ENCODE assay signal across 13 cellular contexts in genomic region chr9:136453326-136453725, GRCh38. TPM values are rescaled to one million over a fixed set of nuclear protein-coding genes. Genes with fewer than 3 reads are reported as not detected.
DNase-seq lines count a peak whose midpoint lies in the region; ATAC-seq and TF ChIP-seq lines count a peak whose summit lies in the region.
"Had no signal": no experiment of that assay in that cellular context is flagged by ENCODE, and none has a peak within 500 bp of the region (broad histone marks: within the 10 kb centered on the region; RNA-seq: fewer than 3 reads in every experiment).

No MANE protein-coding gene starts in this region.

- no peak overlapping the region for H4K8ac ChIP-seq in H9 (replicated peaks; ENCODE audit: insufficient read length, low read depth, low read length)

- no peaks in the 10 kb centered on the region for H3K27me3 ChIP-seq in H9 (ENCODE audit: insufficient read depth, low read length)
- no peaks in the 10 kb centered on the region for H3K27me3 ChIP-seq in endodermal cell (ENCODE audit: control insufficient read depth, insufficient read depth, low read length, poor library complexity, severe bottlenecking)
- H3K27me3 ChIP-seq in psoas muscle (ENCODE audit: insufficient read depth in 3 of 3, low read length in 2 of 3), result no peaks in the 10 kb centered on the region
- H3K27me3 ChIP-seq: BE2C had no signal

- no peaks in the 10 kb centered on the region for H3K4me1 Mint-ChIP-seq in activated naive CD8-positive, alpha-beta T cell (ENCODE audit: low read depth)
- no peaks in the 10 kb centered on the region for H3K4me1 Mint-ChIP-seq in activated naive CD8-positive, alpha-beta T cell treated with anti-CD3 and anti-CD28 coated beads, Interleukin-2, amount 50 U/mL, for 24 hours
- H3K4me1 Mint-ChIP-seq in H9, result no peaks in the 10 kb centered on the region
- H3K4me1 Mint-ChIP-seq in endodermal cell, result no peaks in the 10 kb centered on the region
- H3K4me1 Mint-ChIP-seq in stimulated activated naive B cell treated with anti-CD40 and anti-IgM and Interleukin-4, amounts not matched to agents 10 μg/mL and 1 μg/mL and 100 μg/mL, for 72 hours, result no peaks in the 10 kb centered on the region
- H3K4me1 Mint-ChIP-seq: GM23338, IgD-negative memory B cell had no signal

- H3K18ac ChIP-seq in H9 (ENCODE audit: insufficient read length, low read depth, low read length), result no peak overlapping the region

- no peaks in the 10 kb centered on the region for H3K79me2 ChIP-seq in H9 (ENCODE audit: insufficient read depth, low read length)

- no peak overlapping the region for H3K23ac ChIP-seq in H9 (ENCODE audit: insufficient read length, low read depth, low read length)

- no peaks in the 10 kb centered on the region for H3K36me3 Mint-ChIP-seq in activated naive CD8-positive, alpha-beta T cell
- peaks cover 41% of the 10 kb centered on the region for H3K36me3 Mint-ChIP-seq in activated naive CD8-positive, alpha-beta T cell treated with anti-CD3 and anti-CD28 coated beads, Interleukin-2, amount 50 U/mL, for 24 hours (ENCODE audit: low read depth)
- H3K36me3 Mint-ChIP-seq in H9 (ENCODE audit: insufficient read depth in 1 of 3, low read depth in 3 of 3), result peaks cover 48 to 87% (median 81%) of the 10 kb centered on the region in 3 experiments; a peak in 6 of 7 replicates
- peaks cover 73% of the 10 kb centered on the region for H3K36me3 Mint-ChIP-seq in endodermal cell (ENCODE audit: low read depth)
- H3K36me3 Mint-ChIP-seq in stimulated activated naive B cell treated with anti-CD40 and anti-IgM and Interleukin-4, amounts not matched to agents 10 μg/mL and 1 μg/mL and 100 μg/mL, for 72 hours, result peaks cover 41 to 64% of the 10 kb centered on the region in 2 donors
- H3K36me3 Mint-ChIP-seq: IgD-negative memory B cell had no signal

- no peaks in the 10 kb centered on the region for H3K23me2 ChIP-seq in H9 (ENCODE audit: insufficient read length, low read depth, low read length, poor library complexity, severe bottlenecking)

- H2AK5ac ChIP-seq in H9 (ENCODE audit: insufficient read length, low read length), result no peak overlapping the region

- H3K27ac Mint-ChIP-seq in activated naive CD8-positive, alpha-beta T cell, result peak overlapping the region; percentile 55
- no peak overlapping the region for H3K27ac Mint-ChIP-seq in activated naive CD8-positive, alpha-beta T cell treated with anti-CD3 and anti-CD28 coated beads, Interleukin-2, amount 50 U/mL, for 24 hours
- H3K27ac Mint-ChIP-seq in H9 (peak overlapping the region in 2 of 3 experiments; percentile 13 to 53; a peak in 2 of 7 replicates), endodermal cell (peak overlapping the region; percentile 30)
- H3K27ac Mint-ChIP-seq in stimulated activated naive B cell treated with anti-CD40 and anti-IgM and Interleukin-4, amounts not matched to agents 10 μg/mL and 1 μg/mL and 100 μg/mL, for 72 hours, result peak overlapping the region; percentile 10
- H3K27ac Mint-ChIP-seq: GM23338 had no signal

- H2BK5ac ChIP-seq in H9 (ENCODE audit: insufficient read length, low read length), result no peak overlapping the region

- TF ChIP-seq CTCF in H9 (conservative IDR thresholded peaks at IDR 0.05), result no peak
- TF ChIP-seq CTCF in endodermal cell (conservative IDR thresholded peaks at IDR 0.05), result no peak
- TF ChIP-seq CTCF in psoas muscle (IDR thresholded peaks at IDR 0.05), result no peak

- no CpG with 5 or more reads among the region's 11 CpGs for WGBS in H9 (ENCODE audit: extremely low coverage, insufficient read length, low lambda C conversion rate)
- 92 to 96% methylated on average over 10 to 11 of the region's 11 CpGs for WGBS in endodermal cell (ENCODE audit: insufficient coverage in 1 of 2, insufficient read length in 1 of 2), 2 experiments
- 88 to 93% (median 89%) methylated on average over 11 of the region's 11 CpGs for WGBS in psoas muscle, 3 donors

- intact Hi-C loops in psoas muscle (cut with DNase I), result no loop called here

- no peaks in the 10 kb centered on the region for H4K20me1 ChIP-seq in H9 (ENCODE audit: control insufficient read depth, insufficient read depth, insufficient read length)

- H3K4me3 ChIP-seq in endodermal cell (ENCODE audit: low read length), result no peak overlapping the region
- H3K4me3 ChIP-seq in psoas muscle, result no peak overlapping the region
- H3K4me3 ChIP-seq: A549, GM23338 had no signal

- no peak overlapping the region for H3K56ac ChIP-seq in H9 (ENCODE audit: insufficient read length, low read depth, low read length)

- H2AFZ ChIP-seq in H9 (ENCODE audit: low read length), result no peak overlapping the region
- H2AFZ ChIP-seq: GM23338 had no signal

- no peak overlapping the region for H3T11ph ChIP-seq in H9 (ENCODE audit: low read length)

- H3K4me3 Mint-ChIP-seq in activated naive CD8-positive, alpha-beta T cell, result no peak overlapping the region
- H3K4me3 Mint-ChIP-seq in activated naive CD8-positive, alpha-beta T cell treated with anti-CD3 and anti-CD28 coated beads, Interleukin-2, amount 50 U/mL, for 24 hours, result no peak overlapping the region
- H3K4me3 Mint-ChIP-seq in H9 (no peak overlapping the region), endodermal cell (no peak overlapping the region)
- no peak overlapping the region for H3K4me3 Mint-ChIP-seq in stimulated activated naive B cell treated with anti-CD40 and anti-IgM and Interleukin-4, amounts not matched to agents 10 μg/mL and 1 μg/mL and 100 μg/mL, for 72 hours
- H3K4me3 Mint-ChIP-seq: GM23338, IgD-negative memory B cell had no signal

- no peak for DNase-seq in activated naive CD8-positive, alpha-beta T cell treated with anti-CD3 and anti-CD28 coated beads, Interleukin-2, amount 50 U/mL, for 24 hours
- DNase-seq in H9, result no peak
- no peak for DNase-seq in endodermal cell
- DNase-seq in stimulated activated naive B cell treated with anti-CD40 and anti-IgM and Interleukin-4, amounts not matched to agents 10 μg/mL and 1 μg/mL and 100 μg/mL, for 72 hours, result no peak
- no peak for DNase-seq in psoas muscle
- DNase-seq: BE2C, H7 had no signal

- no peak overlapping the region for H2BK15ac ChIP-seq in H9 (ENCODE audit: low read depth, low read length)

- H3K79me1 ChIP-seq in H9 (ENCODE audit: insufficient read depth, low read depth, low read length, poor library complexity, severe bottlenecking), result no peaks in the 10 kb centered on the region

- no peak overlapping the region for H3K4ac ChIP-seq in H9 (ENCODE audit: low read depth, low read length)

- H3K4me1 ChIP-seq in H9 (ENCODE audit: insufficient read depth, low read length), result no peaks in the 10 kb centered on the region
- no peaks in the 10 kb centered on the region for H3K4me1 ChIP-seq in endodermal cell (ENCODE audit: control insufficient read depth, insufficient read depth, low read length)
- no peaks in the 10 kb centered on the region for H3K4me1 ChIP-seq in psoas muscle
- H3K4me1 ChIP-seq: A549, BE2C had no signal

- no peaks in the 10 kb centered on the region for H3K9me3 Mint-ChIP-seq in activated naive CD8-positive, alpha-beta T cell (ENCODE audit: low read depth)
- H3K9me3 Mint-ChIP-seq in activated naive CD8-positive, alpha-beta T cell treated with anti-CD3 and anti-CD28 coated beads, Interleukin-2, amount 50 U/mL, for 24 hours, result no peaks in the 10 kb centered on the region
- H3K9me3 Mint-ChIP-seq in H9, result no peaks in the 10 kb centered on the region
- no peaks in the 10 kb centered on the region for H3K9me3 Mint-ChIP-seq in endodermal cell
- H3K9me3 Mint-ChIP-seq in stimulated activated naive B cell treated with anti-CD40 and anti-IgM and Interleukin-4, amounts not matched to agents 10 μg/mL and 1 μg/mL and 100 μg/mL, for 72 hours, result no peaks in the 10 kb centered on the region
- H3K9me3 Mint-ChIP-seq: IgD-negative memory B cell had no signal

- H3K9me3 ChIP-seq in H9 (ENCODE audit: control insufficient read depth, low read depth, low read length) (no peaks in the 10 kb centered on the region), endodermal cell (ENCODE audit: control insufficient read depth, low read length) (no peaks in the 10 kb centered on the region), psoas muscle (no peaks in the 10 kb centered on the region)
- H3K9me3 ChIP-seq: A549, BE2C had no signal

- no peak overlapping the region for H3K4me2 ChIP-seq in H9 (ENCODE audit: insufficient read depth, insufficient read length, low read length)
- H3K4me2 ChIP-seq: A549, GM23338 had no signal

- no peak overlapping the region for H2BK20ac ChIP-seq in H9 (ENCODE audit: low read depth, low read length, poor library complexity, severe bottlenecking)

- no peak overlapping the region for H4K5ac ChIP-seq in H9 (ENCODE audit: insufficient read length, low read depth, low read length)

- H3K27ac ChIP-seq in H9 (ENCODE audit: insufficient read length, low read depth, low read length) (no peak overlapping the region), endodermal cell (ENCODE audit: low read depth, low read length) (no peak overlapping the region), psoas muscle (no peak overlapping the region)
- H3K27ac ChIP-seq: A549 had no signal

- no peak overlapping the region for H3K14ac ChIP-seq in H9 (ENCODE audit: insufficient read depth, low read length)

- H4K91ac ChIP-seq in H9 (ENCODE audit: insufficient read length, low read depth, low read length), result no peak overlapping the region

- no peak overlapping the region for H2BK12ac ChIP-seq in H9 (ENCODE audit: insufficient read length, low read depth, low read length)

- H2BK120ac ChIP-seq in H9 (ENCODE audit: low read depth, low read length, poor library complexity, severe bottlenecking), result no peak overlapping the region

- ATAC-seq in activated naive CD8-positive, alpha-beta T cell treated with anti-CD3 and anti-CD28 coated beads, Interleukin-2, amount 50 U/mL, for 24 hours, result no peak
- no peak for ATAC-seq in stimulated activated naive B cell treated with anti-CD40 and anti-IgM and Interleukin-4, amounts not matched to agents 10 μg/mL and 1 μg/mL and 100 μg/mL, for 72 hours (replicated peaks)
- no peak for ATAC-seq in psoas muscle
- no peak for ATAC-seq in HG02884 (IDR thresholded peaks at IDR 0.05; ENCODE audit: unreplicated experiment)
- ATAC-seq in GM18498 (IDR thresholded peaks at IDR 0.05; ENCODE audit: unreplicated experiment), result no peak
- ATAC-seq: GM23338 had no signal

- peaks cover 85% of the 10 kb centered on the region for H3K36me3 ChIP-seq in endodermal cell (ENCODE audit: control insufficient read depth, insufficient read depth, low read length)
- H3K36me3 ChIP-seq in psoas muscle (ENCODE audit: insufficient read depth in 1 of 2, low read depth in 1 of 2), result peaks cover 13 to 98% of the 10 kb centered on the region in 2 donors

- no peak overlapping the region for H3K9ac ChIP-seq in H9 (ENCODE audit: extremely low read depth, insufficient read length, low read length)
- H3K9ac ChIP-seq in endodermal cell (ENCODE audit: extremely low read depth, low read length, poor library complexity, severe bottlenecking), result no peak overlapping the region

- no peaks in the 10 kb centered on the region for H3K27me3 Mint-ChIP-seq in activated naive CD8-positive, alpha-beta T cell
- H3K27me3 Mint-ChIP-seq in activated naive CD8-positive, alpha-beta T cell treated with anti-CD3 and anti-CD28 coated beads, Interleukin-2, amount 50 U/mL, for 24 hours, result no peaks in the 10 kb centered on the region
- no peaks in the 10 kb centered on the region for H3K27me3 Mint-ChIP-seq in H9 (ENCODE audit: low read depth)
- H3K27me3 Mint-ChIP-seq in endodermal cell (ENCODE audit: insufficient read depth), result no peaks in the 10 kb centered on the region
- no peaks in the 10 kb centered on the region for H3K27me3 Mint-ChIP-seq in stimulated activated naive B cell treated with anti-CD40 and anti-IgM and Interleukin-4, amounts not matched to agents 10 μg/mL and 1 μg/mL and 100 μg/mL, for 72 hours
- H3K27me3 Mint-ChIP-seq: IgD-negative memory B cell had no signal

RNA-seq across cellular contexts. Expression of gene INPP5E, which starts 13.7 kb away (rescaled TPM):
- total RNA-seq in H9 (2021) (20.4 and 21.0 TPM in 2 replicates), endodermal cell (10 to 100 TPM; 30.8 to 34.7 TPM), psoas muscle (1 to 10 TPM; 4.9 to 9.6 (median 7.4) TPM)
- 22.6 TPM for polyA plus RNA-seq in endodermal cell (2013, experiment 1 of 2)
- polyA plus RNA-seq in endodermal cell (2013, experiment 2 of 2), result 19.3 TPM
- polyA plus RNA-seq in psoas muscle, result 1 to 10 TPM; 4.7 to 5.3 (median 4.8) TPM

RNA-seq across cellular contexts. Expression of gene SEC16A, which starts 29.5 kb away (rescaled TPM):
- 52.1 and 56.4 TPM in 2 replicates for total RNA-seq in H9 (2021)
- 10 to 100 TPM; 54.6 to 60.7 TPM for total RNA-seq in endodermal cell
- polyA plus RNA-seq in endodermal cell (2013, experiment 1 of 2), result 43.1 TPM
- polyA plus RNA-seq in endodermal cell (2013, experiment 2 of 2), result 41.4 TPM
- total RNA-seq in psoas muscle, result 10 to 100 TPM; 31.5 to 40.0 (median 37.0) TPM
- polyA plus RNA-seq in psoas muscle, result 10 to 100 TPM; 22.3 to 27.6 (median 26.1) TPM

RNA-seq across cellular contexts. Expression of gene PMPCA, which starts 42.9 kb away (rescaled TPM):
- total RNA-seq in H9 (2021) (94.5 and 103 TPM in 2 replicates), endodermal cell (10 to 100 TPM; 82.7 to 85.4 TPM), psoas muscle (10 to 100 TPM; 52.4 to 68.7 (median 60.6) TPM)
- 58.6 TPM for polyA plus RNA-seq in endodermal cell (2013, experiment 1 of 2)
- 51.4 TPM for polyA plus RNA-seq in endodermal cell (2013, experiment 2 of 2)
- polyA plus RNA-seq in psoas muscle, result 100 to 1,000 TPM in 1 of 3 donors, 10 to 100 TPM in 2; 42.4 to 116 (median 97.5) TPM

RNA-seq across cellular contexts. Expression of gene ENTR1, which starts 42.9 kb away (rescaled TPM):
- total RNA-seq in H9 (2021) (105 and 108 TPM in 2 replicates), endodermal cell (10 to 100 TPM; 76.6 to 83.1 TPM), psoas muscle (10 to 100 TPM; 16.0 to 39.0 (median 32.3) TPM)
- 62.8 TPM for polyA plus RNA-seq in endodermal cell (2013, experiment 1 of 2)
- 58.4 TPM for polyA plus RNA-seq in endodermal cell (2013, experiment 2 of 2)
- 10 to 100 TPM; 24.6 to 53.0 (median 45.4) TPM for polyA plus RNA-seq in psoas muscle

RNA-seq across cellular contexts. Expression of gene SNAPC4, which starts 53.4 kb away (rescaled TPM):
- total RNA-seq in H9 (2021), result 29.7 TPM in 2 replicates
- 10 to 100 TPM; 18.0 to 18.7 TPM for total RNA-seq in endodermal cell
- polyA plus RNA-seq in endodermal cell (2013, experiment 1 of 2), result 14.5 TPM
- polyA plus RNA-seq in endodermal cell (2013, experiment 2 of 2), result 13.5 TPM
- total RNA-seq in psoas muscle, result 1 to 10 TPM; 3.5 to 4.9 (median 4.5) TPM
- 1 to 10 TPM; 3.1 to 6.5 (median 5.1) TPM for polyA plus RNA-seq in psoas muscle
